26 cellular contexts compared by ENCODE assay signal in the genomic region with DNA sequence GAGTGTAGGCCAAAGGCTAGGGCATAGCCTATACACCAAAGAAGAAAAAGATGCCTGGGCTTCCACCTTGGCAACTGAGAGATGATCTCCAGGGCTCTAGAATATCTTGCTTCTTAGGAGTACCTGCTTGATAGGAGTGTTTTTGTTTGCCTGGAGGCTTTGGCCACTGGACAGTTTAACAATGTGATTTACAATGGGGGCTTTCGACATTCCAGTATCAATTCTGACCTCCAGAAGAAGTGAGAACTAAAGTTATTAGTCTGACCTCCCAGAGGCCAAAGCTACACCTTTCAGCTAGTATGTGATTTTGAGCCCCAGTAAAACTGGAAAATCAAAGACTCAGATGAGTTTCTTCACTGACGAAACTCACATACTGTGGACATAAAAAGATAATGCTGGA.
"Had no signal": no experiment of that assay in that cellular context is flagged by ENCODE, and none has a peak within 500 bp of the region (broad histone marks: within the 10 kb centered on the region; RNA-seq: fewer than 3 reads in every experiment).

No MANE protein-coding gene starts in this region.

- DNase-seq: activated B cell treated with CpG ODN at 0.5 μM for 24 hours; activated CD4-positive, alpha-beta memory T cell treated with anti-CD3 and anti-CD28 coated beads, Interleukin-2, amount 10 ng/mL, durations not matched to agents 7 days and 5 days; activated CD4-positive, alpha-beta T cell treated with anti-CD3 and anti-CD28 coated beads, Interleukin-2, amount 10 ng/mL, durations not matched to agents 24 days and 14 days; activated CD4-positive, alpha-beta T cell treated with anti-CD3 and anti-CD28 coated beads, Interleukin-2, amount 50 U/mL, for 4 hours; activated CD8-positive, alpha-beta memory T cell treated with anti-CD3 and anti-CD28 coated beads, Interleukin-2, amount 50 U/mL, for 48 hours; activated gamma-delta T cell; activated naive CD4-positive, alpha-beta T cell; activated naive CD4-positive, alpha-beta T cell treated with anti-CD3 and anti-CD28 coated beads, Interleukin-2, amount 10 ng/mL, durations not matched to agents 7 days and 5 days; activated naive CD8-positive, alpha-beta T cell treated with anti-CD3 and anti-CD28 coated beads, Interleukin-2, amount 10 ng/mL, durations not matched to agents 7 days and 5 days; activated T-cell treated with anti-CD3 and anti-CD28 coated beads for 4 hours; activated T-cell treated with anti-CD3 and anti-CD28 coated beads, Interleukin-2, amount 50 U/mL, for 24 hours; activated T-cell treated with anti-CD3 and anti-CD28 coated beads, Interleukin-2, amount 50 U/mL, for 72 hours; dermis blood vessel endothelial cell; effector CD8-positive, alpha-beta T cell; foreskin fibroblast; head of caudate nucleus; hippocampal formation; T-helper 17 cell; T1000; WERI-Rb-1 had no signal

- H3K4me1 Mint-ChIP-seq: activated B cell treated with CpG ODN at 0.5 μM for 24 hours; activated CD4-positive, alpha-beta memory T cell treated with anti-CD3 and anti-CD28 coated beads, Interleukin-2, amount 10 ng/mL, durations not matched to agents 7 days and 5 days; activated naive CD4-positive, alpha-beta T cell treated with anti-CD3 and anti-CD28 coated beads, Interleukin-2, amount 10 ng/mL, durations not matched to agents 7 days and 5 days had no signal

- H3K9me3 Mint-ChIP-seq: activated B cell treated with CpG ODN at 0.5 μM for 24 hours; activated naive CD4-positive, alpha-beta T cell treated with anti-CD3 and anti-CD28 coated beads, Interleukin-2, amount 10 ng/mL, durations not matched to agents 7 days and 5 days; activated naive CD4-positive, alpha-beta T cell treated with anti-CD3 and anti-CD28 coated beads, Interleukin-2, amount 50 U/mL, for 72 hours; activated naive CD8-positive, alpha-beta T cell treated with anti-CD3 and anti-CD28 coated beads, Interleukin-2, amount 10 ng/mL, durations not matched to agents 7 days and 5 days; activated T-cell treated with anti-CD3 and anti-CD28 coated beads, Interleukin-2, amount 50 U/mL, for 24 hours; activated T-cell treated with anti-CD3 and anti-CD28 coated beads, Interleukin-2, amount 50 U/mL, for 72 hours; brain; central memory CD8-positive, alpha-beta T cell; T-helper 2 cell treated with Interferon-gamma antibody and Interleukin-4, amounts not matched to agents 5 μg/mL and 100 μg/mL, for 36 hours had no signal

- ATAC-seq: activated CD4-positive, CD25-positive, alpha-beta regulatory T cell treated with anti-CD3 and anti-CD28 coated beads, Interleukin-2, amount 50 U/mL, for 24 hours; activated naive CD4-positive, alpha-beta T cell treated with anti-CD3 and anti-CD28 coated beads, Interleukin-2, amount 50 U/mL, for 72 hours; activated T-cell treated with anti-CD3 and anti-CD28 coated beads, Interleukin-2, amount 50 U/mL, for 72 hours; esophagus mucosa; T-helper 17 cell had no signal

- H3K4me3 Mint-ChIP-seq: activated B cell treated with CpG ODN at 0.5 μM for 24 hours; activated CD4-positive, alpha-beta memory T cell treated with anti-CD3 and anti-CD28 coated beads, Interleukin-2, amount 10 ng/mL, durations not matched to agents 7 days and 5 days; activated CD4-positive, alpha-beta T cell treated with anti-CD3 and anti-CD28 coated beads, Interleukin-2, amount 10 ng/mL, durations not matched to agents 24 days and 14 days; activated naive CD4-positive, alpha-beta T cell treated with anti-CD3 and anti-CD28 coated beads, Interleukin-2, amount 10 ng/mL, durations not matched to agents 7 days and 5 days; activated naive CD8-positive, alpha-beta T cell treated with anti-CD3 and anti-CD28 coated beads, Interleukin-2, amount 10 ng/mL, durations not matched to agents 7 days and 5 days; activated T-cell treated with anti-CD3 and anti-CD28 coated beads, Interleukin-2, amount 50 U/mL, for 24 hours; activated T-cell treated with anti-CD3 and anti-CD28 coated beads, Interleukin-2, amount 50 U/mL, for 72 hours; brain; central memory CD8-positive, alpha-beta T cell; T-helper 17 cell; T-helper 2 cell treated with Interferon-gamma antibody and Interleukin-4, amounts not matched to agents 5 μg/mL and 100 μg/mL, for 36 hours had no signal

- H3K27me3 Mint-ChIP-seq: activated B cell treated with CpG ODN at 0.5 μM for 24 hours; activated CD4-positive, alpha-beta memory T cell treated with anti-CD3 and anti-CD28 coated beads, Interleukin-2, amount 10 ng/mL, durations not matched to agents 7 days and 5 days; activated CD4-positive, alpha-beta T cell treated with anti-CD3 and anti-CD28 coated beads, Interleukin-2, amount 10 ng/mL, durations not matched to agents 24 days and 14 days; activated naive CD4-positive, alpha-beta T cell treated with anti-CD3 and anti-CD28 coated beads, Interleukin-2, amount 10 ng/mL, durations not matched to agents 7 days and 5 days; activated naive CD8-positive, alpha-beta T cell treated with anti-CD3 and anti-CD28 coated beads, Interleukin-2, amount 10 ng/mL, durations not matched to agents 7 days and 5 days; activated T-cell treated with anti-CD3 and anti-CD28 coated beads, Interleukin-2, amount 50 U/mL, for 24 hours; brain; central memory CD8-positive, alpha-beta T cell; T-helper 17 cell had no signal

- H3K27ac Mint-ChIP-seq: activated B cell treated with CpG ODN at 0.5 μM for 24 hours; activated CD4-positive, alpha-beta memory T cell treated with anti-CD3 and anti-CD28 coated beads, Interleukin-2, amount 10 ng/mL, durations not matched to agents 7 days and 5 days; activated CD4-positive, alpha-beta T cell treated with anti-CD3 and anti-CD28 coated beads, Interleukin-2, amount 10 ng/mL, durations not matched to agents 24 days and 14 days; activated naive CD4-positive, alpha-beta T cell treated with anti-CD3 and anti-CD28 coated beads, Interleukin-2, amount 10 ng/mL, durations not matched to agents 7 days and 5 days; activated naive CD8-positive, alpha-beta T cell treated with anti-CD3 and anti-CD28 coated beads, Interleukin-2, amount 10 ng/mL, durations not matched to agents 7 days and 5 days; activated T-cell treated with anti-CD3 and anti-CD28 coated beads, Interleukin-2, amount 50 U/mL, for 24 hours; activated T-cell treated with anti-CD3 and anti-CD28 coated beads, Interleukin-2, amount 50 U/mL, for 72 hours; brain; T-helper 17 cell; T-helper 2 cell treated with Interferon-gamma antibody and Interleukin-4, amounts not matched to agents 5 μg/mL and 100 μg/mL, for 36 hours had no signal
